1 cellular context compared by ENCODE assay signal in genomic region chr1:3796215-3797193, GRCh38.
TF ChIP-seq lines count a peak whose summit lies in the region.

Gene LRRC47 (minus strand): TSS chr1:3796498. CDS start chr1:3796476, 22 bp downstream.

TF ChIP-seq in K562, 482 proteins besides CTCF, POLR2A, EP300 and RAD21 (continued from another document and continues in another):
- TF ChIP-seq SREBF1 (IDR thresholded peaks at IDR 0.05; ENCODE audit: borderline replicate concordance, low read depth, low read length) (0 out of 2 replicates have a peak, but pooled peaks have one; percentile 58), ATF3 (IDR thresholded peaks at IDR 0.05) (no peak), ATF3 (CRISPR knock-in tag; conservative IDR thresholded peaks at IDR 0.05) (no peak), NR2C2 (CRISPR knock-in tag; IDR thresholded peaks at IDR 0.05) (peak; percentile 96), NR2C2 (tag; IDR thresholded peaks at IDR 0.05) (peak; percentile 100), TEAD4 (IDR thresholded peaks at IDR 0.05; ENCODE audit: low read length) (peak; percentile 38; the same call in 1 of the 2 replicates), TEAD4 (CRISPR knock-in tag; IDR thresholded peaks at IDR 0.05; ENCODE audit: borderline replicate concordance) (no peak), E2F5 (CRISPR knock-in tag; IDR thresholded peaks at IDR 0.05) (no peak), NR2F6 (CRISPR knock-in tag; IDR thresholded peaks at IDR 0.05) (0 out of 2 replicates have a peak, but pooled peaks have one; percentile 25), SFPQ (IDR thresholded peaks at IDR 0.05; ENCODE audit: low read depth, low read length) (no peak), ZZZ3 (IDR thresholded peaks at IDR 0.05) (peak; percentile 73; the same call in 1 of the 2 replicates), RBM17 (IDR thresholded peaks at IDR 0.05; ENCODE audit: borderline replicate concordance, low read depth, low read length) (no peak), HDAC1 (IDR thresholded peaks at IDR 0.05) (peak; percentile 66 to 97; a peak in 3 of 4 replicates), CHD1 (IDR thresholded peaks at IDR 0.05; ENCODE audit: low read length) (peak; percentile 38), ZNF609 (CRISPR knock-in tag; IDR thresholded peaks at IDR 0.05; ENCODE audit: borderline replicate concordance) (peak; percentile 20; the same call in 1 of the 2 replicates), NBN (IDR thresholded peaks at IDR 0.05; ENCODE audit: low read depth) (peak; percentile 66; the same call in 1 of the 2 replicates), DPF2 (IDR thresholded peaks at IDR 0.05) (peak; percentile 60), ZNF212 (CRISPR knock-in tag; IDR thresholded peaks at IDR 0.05) (no peak), PBX2 (CRISPR knock-in tag; IDR thresholded peaks at IDR 0.05; ENCODE audit: low read depth) (no peak), PBX2 (tag; conservative IDR thresholded peaks at IDR 0.05; ENCODE audit: low read depth) (peak; percentile 79), ZNF24 (IDR thresholded peaks at IDR 0.05) (no peak), DACH1 (IDR thresholded peaks at IDR 0.05; ENCODE audit: partially characterized antibody) (peak; percentile 92), HMGN3 (IDR thresholded peaks at IDR 0.05; ENCODE audit: borderline replicate concordance, extremely low read depth, insufficient read length, low read depth, low read length) (peak; percentile 62), LCOR (CRISPR knock-in tag; IDR thresholded peaks at IDR 0.05) (peak; percentile 95), RBBP5 (IDR thresholded peaks at IDR 0.05; ENCODE audit: borderline replicate concordance, insufficient read depth, low read length, poor library complexity, severe bottlenecking) (peak; percentile 98), ZNF583 (CRISPR knock-in tag; IDR thresholded peaks at IDR 0.05) (0 out of 2 replicates have a peak, but pooled peaks have one; percentile 42), MTA2 (IDR thresholded peaks at IDR 0.05; ENCODE audit: low read depth) (peak; percentile 50; the same call in 1 of the 2 replicates), ZNF655 (CRISPR knock-in tag; IDR thresholded peaks at IDR 0.05) (no peak), POLR2AphosphoS5 (IDR thresholded peaks at IDR 0.05; ENCODE audit: control insufficient read depth, insufficient read depth, low read depth, low read length) (peak; percentile 65; the same call in 1 of the 2 replicates), ZNF239 (CRISPR knock-in tag; IDR thresholded peaks at IDR 0.05) (peak; percentile 40; the same call in 1 of the 2 replicates), LEF1 (IDR thresholded peaks at IDR 0.05) (peak; percentile 60; the same call in 1 of the 2 replicates), TAL1 (IDR thresholded peaks at IDR 0.05) (0 out of 2 replicates have a peak, but pooled peaks have one; percentile 12), HMBOX1 (IDR thresholded peaks at IDR 0.05) (no peak), CREM (IDR thresholded peaks at IDR 0.05; ENCODE audit: low read depth) (peak; percentile 94), SMARCA4 (IDR thresholded peaks at IDR 0.05) (0 out of 2 replicates have a peak, but pooled peaks have one; percentile 27), ZNF639 (CRISPR knock-in tag; conservative IDR thresholded peaks at IDR 0.05 in 1 of 2, IDR thresholded peaks at IDR 0.05 in 1 of 2) (peak in 1 of 2 experiments; percentile 85; a peak in 2 of 4 replicates), JUND (IDR thresholded peaks at IDR 0.05; ENCODE audit: borderline replicate concordance, low read depth, low read length) (peak; percentile 80), JUND (tag; IDR thresholded peaks at IDR 0.05; ENCODE audit: borderline replicate concordance, low read depth, low read length) (no peak; the same call in 2 of the 3 replicates), SP1 (CRISPR knock-in tag; IDR thresholded peaks at IDR 0.05) (peak; percentile 63), MBD2 (IDR thresholded peaks at IDR 0.05; ENCODE audit: borderline replicate concordance, low read depth) (peak; percentile 75), HES1 (IDR thresholded peaks at IDR 0.05; ENCODE audit: low read depth) (peak; percentile 42; the same call in 1 of the 2 replicates), TBL1XR1 (IDR thresholded peaks at IDR 0.05; ENCODE audit: low read length in 2 of 2) (peak in 1 of 2 experiments; percentile 76; a peak in 2 of 4 replicates), ELF2 (CRISPR knock-in tag; IDR thresholded peaks at IDR 0.05) (peak; percentile 94), CBX3 (IDR thresholded peaks at IDR 0.05; ENCODE audit: borderline replicate concordance in 1 of 2, low read length in 2 of 2) (peak in 1 of 2 experiments; percentile 58; a peak in 1 of 3 replicates), TOE1 (IDR thresholded peaks at IDR 0.05; ENCODE audit: borderline replicate concordance) (peak; percentile 21; the same call in 1 of the 2 replicates), TOE1 (CRISPR knock-in tag; IDR thresholded peaks at IDR 0.05; ENCODE audit: borderline replicate concordance, low read depth) (no peak), ZNF12 (CRISPR knock-in tag; IDR thresholded peaks at IDR 0.05) (no peak)
